ENCODE assay signal across 8 cellular contexts in the genomic region with DNA sequence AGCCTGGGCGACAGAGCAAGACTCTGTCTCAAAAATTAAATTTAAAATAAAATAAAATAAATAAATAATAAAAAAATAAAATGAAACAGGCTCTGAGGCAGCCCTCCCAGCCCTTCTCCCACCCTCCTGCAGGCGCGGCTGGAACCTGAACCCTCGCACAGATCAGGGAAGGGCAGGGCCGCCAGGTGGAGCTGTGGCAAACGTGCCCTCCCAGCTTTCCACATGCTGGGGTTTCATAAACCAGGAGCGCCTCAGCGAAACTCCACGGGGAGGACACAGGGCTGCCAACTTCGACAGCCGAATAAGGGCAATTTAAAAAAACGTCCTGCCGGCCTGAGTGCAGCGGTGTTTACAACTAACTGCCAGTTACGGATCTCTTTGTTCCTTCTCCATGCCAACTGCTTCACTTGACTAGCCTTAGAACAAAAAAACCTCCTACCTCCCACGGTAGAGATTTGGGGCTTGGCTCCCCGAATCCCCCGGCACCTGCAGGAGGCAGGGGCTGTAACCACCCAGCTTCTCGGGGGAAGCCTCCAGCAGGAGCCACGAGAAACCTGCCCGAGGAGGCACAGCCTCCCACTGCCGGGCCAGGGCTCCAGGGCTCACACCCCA. TPM values are rescaled to one million over a fixed set of nuclear protein-coding genes. Genes with fewer than 3 reads are reported as not detected.
A peak's percentile ranks its signal among the peaks of the same experiment; 100 is the strongest.
DNase-seq lines count a peak whose midpoint lies in the region; ATAC-seq and TF ChIP-seq lines count a peak whose summit lies in the region.

No MANE protein-coding gene starts in this region.

- no peak for ATAC-seq in GM21447 (IDR thresholded peaks at IDR 0.05; ENCODE audit: unreplicated experiment)

- H3K4me3 ChIP-seq in fibroblast of mammary gland (ENCODE audit: control insufficient read depth, low read depth, low read length), result no peak overlapping the region

- TF ChIP-seq CTCF in GM12872 (IDR thresholded peaks at IDR 0.05; ENCODE audit: insufficient read depth, low read depth, low read length), result peak; percentile 60
- peak; percentile 56 for TF ChIP-seq CTCF in fibroblast of mammary gland (conservative IDR thresholded peaks at IDR 0.05; ENCODE audit: control insufficient read depth, insufficient read depth, low read depth, low read length)

- DNase-seq in NCI-H226 (peak; percentile 41), fibroblast of mammary gland (ENCODE audit: low read depth) (peak; percentile 74), myocyte (ENCODE audit: low read depth) (peak; percentile 24), stromal cell of bone marrow (ENCODE audit: low read depth) (peak; percentile 60), GM19240 (ENCODE audit: insufficient read length, low spot score) (no peak)
- DNase-seq in activated T-cell treated with anti-CD3 and anti-CD28 coated beads, Interleukin-2, amount 50 U/mL, for 48 hours, result peak; percentile 58 to 67

RNA-seq across cellular contexts. Expression of a gene that starts 15.9 kb away (rescaled TPM):
- 22.5 and 23.3 TPM in 2 replicates for total RNA-seq in myocyte
- 25.3 TPM for polyA plus RNA-seq in myocyte (2012)

RNA-seq across cellular contexts. Expression of a gene that starts 35.9 kb away (rescaled TPM):
- total RNA-seq in myocyte, result 34.8 and 38.0 TPM in 2 replicates
- polyA plus RNA-seq in myocyte (2012), result 26.8 TPM
